Comparison of ENCODE assay signal across 17 cellular contexts in genomic region chr4:122668241-122668640, GRCh38. TPM values are rescaled to one million over a fixed set of nuclear protein-coding genes. Genes with fewer than 3 reads are reported as not detected.
DNase-seq lines count a peak whose midpoint lies in the region; ATAC-seq and TF ChIP-seq lines count a peak whose summit lies in the region.
"Had no signal": no experiment of that assay in that cellular context is flagged by ENCODE, and none has a peak within 500 bp of the region (broad histone marks: within the 10 kb centered on the region; RNA-seq: fewer than 3 reads in every experiment).

No MANE protein-coding gene starts in this region.

- H3K4me3 ChIP-seq in ACC112 (ENCODE audit: low read depth, low read length) (peak overlapping the region; percentile 1; the same call in 1 of the 2 replicates), foreskin fibroblast (ENCODE audit: low read depth in 1 of 2, low read length in 2 of 2) (no peak overlapping the region), testis (no peak overlapping the region)
- no peak overlapping the region for H3K4me3 ChIP-seq in naive thymus-derived CD4-positive, alpha-beta T cell (ENCODE audit: low read length)
- H3K4me3 ChIP-seq: cardiac muscle cell, K562 had no signal

- H3K36me3 Mint-ChIP-seq in activated T-helper 17 cell treated with anti-CD3 and anti-CD28 coated beads, Interleukin-2, amount 50 U/mL, for 72 hours (ENCODE audit: low read depth) = no peaks in the 10 kb centered on the region
- peaks cover 0 to 9% (median 0%) of the 10 kb centered on the region in 5 donors for H3K36me3 Mint-ChIP-seq in naive thymus-derived CD4-positive, alpha-beta T cell
- H3K36me3 Mint-ChIP-seq: CD4-positive, CD25-positive, alpha-beta regulatory T cell; stimulated activated naive B cell treated with anti-CD40 and anti-IgM and Interleukin-4, amounts not matched to agents 10 μg/mL and 1 μg/mL and 100 μg/mL, for 72 hours had no signal

- ATAC-seq in activated T-helper 17 cell treated with anti-CD3 and anti-CD28 coated beads, Interleukin-2, amount 50 U/mL, for 72 hours (replicated peaks) = no peak
- ATAC-seq in HG03571 (IDR thresholded peaks at IDR 0.05; ENCODE audit: unreplicated experiment) = no peak
- ATAC-seq in naive thymus-derived CD4-positive, alpha-beta T cell = no peak
- ATAC-seq: stimulated activated naive B cell treated with anti-CD40 and anti-IgM and Interleukin-4, amounts not matched to agents 10 μg/mL and 1 μg/mL and 100 μg/mL, for 72 hours had no signal

- H2AFZ ChIP-seq in ACC112 (ENCODE audit: low read length, unreplicated experiment) = peak overlapping the region; percentile 74

- H3K27ac Mint-ChIP-seq in activated T-helper 17 cell treated with anti-CD3 and anti-CD28 coated beads, Interleukin-2, amount 50 U/mL, for 72 hours = peak overlapping the region; percentile 35
- H3K27ac Mint-ChIP-seq in naive thymus-derived CD4-positive, alpha-beta T cell = peak overlapping the region in 3 of 9 donors; percentile 2 to 66 (median 9)
- H3K27ac Mint-ChIP-seq: CD4-positive, CD25-positive, alpha-beta regulatory T cell; stimulated activated naive B cell treated with anti-CD40 and anti-IgM and Interleukin-4, amounts not matched to agents 10 μg/mL and 1 μg/mL and 100 μg/mL, for 72 hours had no signal

- H3K4me3 Mint-ChIP-seq in activated T-helper 17 cell treated with anti-CD3 and anti-CD28 coated beads, Interleukin-2, amount 50 U/mL, for 72 hours = peak overlapping the region; percentile 39
- H3K4me3 Mint-ChIP-seq in naive thymus-derived CD4-positive, alpha-beta T cell = peak overlapping the region in 1 of 10 donors; percentile 56
- H3K4me3 Mint-ChIP-seq: CD4-positive, CD25-positive, alpha-beta regulatory T cell; stimulated activated naive B cell treated with anti-CD40 and anti-IgM and Interleukin-4, amounts not matched to agents 10 μg/mL and 1 μg/mL and 100 μg/mL, for 72 hours had no signal

- no peaks in the 10 kb centered on the region for H3K36me3 ChIP-seq in ACC112 (ENCODE audit: insufficient read depth, low read length)
- no peaks in the 10 kb centered on the region for H3K36me3 ChIP-seq in testis (ENCODE audit: low read depth, missing control alignments)
- no peaks in the 10 kb centered on the region for H3K36me3 ChIP-seq in naive thymus-derived CD4-positive, alpha-beta T cell (ENCODE audit: control insufficient read depth in 2 of 3, insufficient read depth in 3 of 3, low read length in 3 of 3)
- H3K36me3 ChIP-seq: cardiac muscle cell had no signal

- H3K27me3 Mint-ChIP-seq in activated T-helper 17 cell treated with anti-CD3 and anti-CD28 coated beads, Interleukin-2, amount 50 U/mL, for 72 hours = peaks cover 8% of the 10 kb centered on the region
- H3K27me3 Mint-ChIP-seq in naive thymus-derived CD4-positive, alpha-beta T cell = no peaks in the 10 kb centered on the region

- H3K27me3 ChIP-seq in ACC112 (ENCODE audit: insufficient read depth, low read length) = no peaks in the 10 kb centered on the region
- no peaks in the 10 kb centered on the region for H3K27me3 ChIP-seq in testis
- H3K27me3 ChIP-seq in naive thymus-derived CD4-positive, alpha-beta T cell (ENCODE audit: control insufficient read depth in 2 of 2, insufficient read depth in 2 of 2, low read length in 2 of 2) = no peaks in the 10 kb centered on the region
- H3K27me3 ChIP-seq: cardiac muscle cell had no signal

- WGBS in testis, 2 donors = 94 to 97% methylated on average over 4 of the region's 4 CpGs

- CTCF ChIA-PET in naive thymus-derived CD4-positive, alpha-beta T cell (lab: Charles Lee) = interaction anchor here (0.7 kb wide), 1 partner anchor 643 kb away, joined by 3 read pairs; no protein-coding TSS in a partner anchor

- H3K9me3 ChIP-seq in testis = no peaks in the 10 kb centered on the region
- H3K9me3 ChIP-seq in naive thymus-derived CD4-positive, alpha-beta T cell (ENCODE audit: control insufficient read depth in 2 of 3, low read length in 3 of 3) = no peaks in the 10 kb centered on the region

- TF ChIP-seq CTCF in foreskin fibroblast (IDR thresholded peaks at IDR 0.05; ENCODE audit: low read depth, low read length) (no peak), testis (IDR thresholded peaks at IDR 0.05) (no peak)

- no peaks in the 10 kb centered on the region for H3K9me3 Mint-ChIP-seq in activated T-helper 17 cell treated with anti-CD3 and anti-CD28 coated beads, Interleukin-2, amount 50 U/mL, for 72 hours
- peaks cover 0 to 4% (median 0%) of the 10 kb centered on the region in 11 donors for H3K9me3 Mint-ChIP-seq in naive thymus-derived CD4-positive, alpha-beta T cell
- H3K9me3 Mint-ChIP-seq: CD4-positive, CD25-positive, alpha-beta regulatory T cell; stimulated activated naive B cell treated with anti-CD40 and anti-IgM and Interleukin-4, amounts not matched to agents 10 μg/mL and 1 μg/mL and 100 μg/mL, for 72 hours had no signal

- peak overlapping the region; percentile 93 for H3K27ac ChIP-seq in ACC112 (ENCODE audit: low read depth, low read length)
- no peak overlapping the region for H3K27ac ChIP-seq in testis
- H3K27ac ChIP-seq in naive thymus-derived CD4-positive, alpha-beta T cell (ENCODE audit: low read depth, low read length) = no peak overlapping the region
- H3K27ac ChIP-seq: cardiac muscle cell had no signal

- peaks cover 49% of the 10 kb centered on the region for H3K4me1 ChIP-seq in ACC112 (ENCODE audit: control insufficient read depth, insufficient read depth, low read length, unreplicated experiment)
- H3K4me1 ChIP-seq in testis = peaks cover 12% of the 10 kb centered on the region
- H3K4me1 ChIP-seq in naive thymus-derived CD4-positive, alpha-beta T cell (ENCODE audit: control insufficient read depth in 2 of 2, insufficient read depth in 2 of 2, low read length in 2 of 2) = peaks cover 0 to 2% of the 10 kb centered on the region in 2 donors

- peaks cover 32% of the 10 kb centered on the region for H3K4me1 Mint-ChIP-seq in activated T-helper 17 cell treated with anti-CD3 and anti-CD28 coated beads, Interleukin-2, amount 50 U/mL, for 72 hours
- H3K4me1 Mint-ChIP-seq in naive thymus-derived CD4-positive, alpha-beta T cell = peaks cover 13 to 72% (median 28%) of the 10 kb centered on the region in 7 donors
- H3K4me1 Mint-ChIP-seq: stimulated activated naive B cell treated with anti-CD40 and anti-IgM and Interleukin-4, amounts not matched to agents 10 μg/mL and 1 μg/mL and 100 μg/mL, for 72 hours had no signal

- no peak for TF ChIP-seq POLR2A in testis (IDR thresholded peaks at IDR 0.05)

- DNase-seq in ELR (ENCODE audit: low read depth) (peak; percentile 86), foreskin fibroblast (peak; percentile 80 to 86), testis (no peak), GF-D8 (lab: John Stamatoyannopoulos, UW) (no peak)
- DNase-seq in naive thymus-derived CD4-positive, alpha-beta T cell = no peak
- DNase-seq: CD4-positive, CD25-positive, alpha-beta regulatory T cell; NCI-H526 treated with DMSO at 0.1 percent for 48 hours; stimulated activated CD4-positive, alpha-beta T cell treated with anti-CD3 and anti-CD28 coated beads, Interleukin-4, amount 100 ng/mL, for 1 hour; stimulated activated naive B cell treated with anti-CD40 and anti-IgM and Interleukin-4, amounts not matched to agents 10 μg/mL and 1 μg/mL and 100 μg/mL, for 72 hours had no signal

- no peaks in the 10 kb centered on the region for H3K79me2 ChIP-seq in ACC112 (ENCODE audit: control insufficient read depth, insufficient read depth, low read length, unreplicated experiment)

- POLR2A ChIA-PET in naive thymus-derived CD4-positive, alpha-beta T cell (lab: Charles Lee) = no interaction called here

- intact Hi-C loops in testis (cut with DNase I; ENCODE audit: low total_unique reads) = no loop called here
- intact Hi-C loops in naive thymus-derived CD4-positive, alpha-beta T cell (cut with micrococcal nuclease) = loop anchor here (5.0 kb wide), 2 partner anchors 44 to 254 kb away; partner anchors contain the start of gene NUDT6 (in 1 of the 2)

RNA-seq across cellular contexts. Expression of gene IL21, which starts 47.4 kb away (rescaled TPM):
- total RNA-seq in activated T-helper 17 cell treated with anti-CD3 and anti-CD28 coated beads, Interleukin-2, amount 50 U/mL, for 72 hours = 10 to 100 TPM in 1 of 2 donors, 1 to 10 TPM in 1; 5.0 to 17.1 TPM
- total RNA-seq in testis = not detected
- polyA plus RNA-seq in testis (ENCODE audit: insufficient read depth, low read depth, low replicate concordance) = 1.3 TPM
- 1 to 10 TPM in 1 of 5 experiments, not detected in 4; 7.3 TPM for total RNA-seq in naive thymus-derived CD4-positive, alpha-beta T cell
- not detected for polyA plus RNA-seq in naive thymus-derived CD4-positive, alpha-beta T cell
- total RNA-seq: cardiac muscle cell, epithelial cell of proximal tubule, K562, mucosa of gallbladder, pulmonary artery endothelial cell had no signal
- polyA plus RNA-seq: cardiac muscle cell, K562 had no signal

Comparison
In these comparisons a context has a peak if more than half of its experiments do, and no peak if none do; other contexts are left out.
1. DNase-seq: peak in ELR (single experiment) and foreskin fibroblast (2 of 2); none in testis (single experiment), naive thymus-derived CD4-positive, alpha-beta T cell (0 of 9) and GF-D8 (single experiment).